8 cellular contexts compared by ENCODE assay signal in genomic region chr3:51340311-51340829, GRCh38. TPM values are rescaled to one million over a fixed set of nuclear protein-coding genes. Genes with fewer than 3 reads are reported as not detected.
DNase-seq lines count a peak whose midpoint lies in the region; ATAC-seq, FAIRE-seq and TF ChIP-seq lines count a peak whose summit lies in the region.

No MANE protein-coding gene starts in this region.

- 0% methylated on average over 2 of the region's 2 CpGs for WGBS in K562 (ENCODE audit: insufficient coverage, low coverage, missing lambda C conversion rate)

- FAIRE-seq in K562 (lab: Jason Lieb, UNC): no peak

- H3K36me3 ChIP-seq in K562 (ENCODE audit: control insufficient read depth, insufficient read depth, low read length) (no peaks in the 10 kb centered on the region), subcutaneous abdominal adipose tissue (ENCODE audit: control insufficient read depth in 5 of 5, insufficient read depth in 5 of 5, low read length in 5 of 5) (no peaks in the 10 kb centered on the region)

- intact Hi-C loops in K562 (cut with micrococcal nuclease): no loop called here

- H3K79me2 ChIP-seq in K562 (ENCODE audit: control insufficient read depth, insufficient read depth, low read length): no peaks in the 10 kb centered on the region

- H3K27ac ChIP-seq in K562 (ENCODE audit: extremely low read depth, low read depth, low read length): no peak overlapping the region
- H3K27ac ChIP-seq in subcutaneous abdominal adipose tissue (ENCODE audit: low read depth, low read length): peak overlapping the region; percentile 54

- no peak for TF ChIP-seq POLR2A in K562 (conservative IDR thresholded peaks at IDR 0.05)

- no peak for ATAC-seq in K562
- no peak for ATAC-seq in GM18907 (IDR thresholded peaks at IDR 0.05; ENCODE audit: unreplicated experiment)

- TF ChIP-seq EP300 in K562 (IDR thresholded peaks at IDR 0.05; ENCODE audit: low read length): no peak

- no peaks in the 10 kb centered on the region for H3K9me1 ChIP-seq in K562 (ENCODE audit: control insufficient read depth, insufficient read depth, low read length)

- no peak overlapping the region for H3K4me2 ChIP-seq in K562 (ENCODE audit: insufficient read depth, low read length)

- in situ Hi-C loops in K562 (cut with MboI): no loop called here

- CTCF ChIA-PET in K562 (lab: Yijun Ruan, JAX; ENCODE audit: low intra/inter-chr PET ratio): no interaction called here

- no peak overlapping the region for H3K9ac ChIP-seq in K562 (ENCODE audit: insufficient read depth in 1 of 2, low read depth in 2 of 2, low read length in 2 of 2)
- H3K9ac ChIP-seq in subcutaneous abdominal adipose tissue (ENCODE audit: low read length in 5 of 5): no peak overlapping the region

- no peaks in the 10 kb centered on the region for H3K4me1 ChIP-seq in K562 (replicated peaks in 1 of 2; ENCODE audit: control insufficient read depth in 2 of 2, insufficient read depth in 2 of 2, low read length in 2 of 2)
- H3K4me1 ChIP-seq in subcutaneous abdominal adipose tissue (ENCODE audit: control insufficient read depth in 5 of 5, insufficient read depth in 5 of 5, low read length in 5 of 5): peaks cover 0 to 16% (median 14%) of the 10 kb centered on the region in 5 donors

- H3K4me3 ChIP-seq in K562 (no peak overlapping the region), subcutaneous abdominal adipose tissue (ENCODE audit: low read depth in 1 of 5, low read length in 5 of 5) (no peak overlapping the region)

- peak; percentile 78 for DNase-seq in HT-29 (ENCODE audit: low spot score)
- DNase-seq in K562 (ENCODE audit: extremely low read depth in 1 of 4, low spot score in 3 of 4): no peak
- peak; percentile 49 for DNase-seq in iPS-NIHi11 (ENCODE audit: low spot score)
- no peak for DNase-seq in NCI-H345 treated with DMSO at 0.1 percent for 48 hours (lab: John Stamatoyannopoulos, UW; ENCODE audit: unreplicated experiment)
- no peak for DNase-seq in NCI-H2029 treated with DMSO at 0.1 percent for 48 hours (lab: John Stamatoyannopoulos, UW)
- no peak for DNase-seq in central memory CD4-positive, alpha-beta T cell

- no peak for TF ChIP-seq CTCF in K562 (IDR thresholded peaks at IDR 0.05 in 2 of 3, conservative IDR thresholded peaks at IDR 0.05 in 1 of 3; ENCODE audit: insufficient read depth in 2 of 3, low read depth in 1 of 3, low read length in 3 of 3)

- H2AFZ ChIP-seq in K562 (ENCODE audit: low read depth, low read length): no peak overlapping the region

- H3K27me3 ChIP-seq in K562 (ENCODE audit: control insufficient read depth in 2 of 2, insufficient read depth in 2 of 2, low read length in 2 of 2): no peaks in the 10 kb centered on the region; a peak in 1 of 5 replicates
- no peaks in the 10 kb centered on the region for H3K27me3 ChIP-seq in subcutaneous abdominal adipose tissue (ENCODE audit: control insufficient read depth in 5 of 5, insufficient read depth in 4 of 5, low read length in 5 of 5)

- no peaks in the 10 kb centered on the region for H4K20me1 ChIP-seq in K562 (replicated peaks; ENCODE audit: control insufficient read depth, insufficient read depth, low read length)

- H3K9me3 ChIP-seq in K562 (replicated peaks; ENCODE audit: control insufficient read depth, insufficient read depth, low read depth, low read length) (no peaks in the 10 kb centered on the region), subcutaneous abdominal adipose tissue (ENCODE audit: control insufficient read depth in 5 of 5, low read length in 5 of 5) (no peaks in the 10 kb centered on the region)

- no peak for TF ChIP-seq RAD21 in K562 (CRISPR knock-in tag; conservative IDR thresholded peaks at IDR 0.05 in 1 of 2, IDR thresholded peaks at IDR 0.05 in 1 of 2)

- POLR2A ChIA-PET in K562 (lab: Yijun Ruan, JAX): no interaction called here

- no TSS peak for BruUV-seq in K562 (replicated peaks; lab: Mats Ljungman, UMichigan)

TF ChIP-seq in K562, 482 proteins besides CTCF, POLR2A, EP300 and RAD21:
- TF ChIP-seq MTA1 (IDR thresholded peaks at IDR 0.05; ENCODE audit: borderline replicate concordance): no peak
- TF ChIP-seq ZNF224 (CRISPR knock-in tag; IDR thresholded peaks at IDR 0.05): no peak
- TF ChIP-seq JUND (IDR thresholded peaks at IDR 0.05; ENCODE audit: borderline replicate concordance, low read depth, low read length): peak; percentile 29; the same call in 1 of the 2 replicates
- no peak for TF ChIP-seq JUND (tag; IDR thresholded peaks at IDR 0.05; ENCODE audit: borderline replicate concordance, low read depth, low read length)
- TF ChIP-seq, protein P1, sequence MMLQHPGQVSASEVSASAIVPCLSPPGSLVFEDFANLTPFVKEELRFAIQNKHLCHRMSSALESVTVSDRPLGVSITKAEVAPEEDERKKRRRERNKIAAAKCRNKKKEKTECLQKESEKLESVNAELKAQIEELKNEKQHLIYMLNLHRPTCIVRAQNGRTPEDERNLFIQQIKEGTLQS (IDR thresholded peaks at IDR 0.05): peak; percentile 44
- TF ChIP-seq, protein P1 (CRISPR knock-in tag; conservative IDR thresholded peaks at IDR 0.05): no peak
- TF ChIP-seq, protein P2, sequence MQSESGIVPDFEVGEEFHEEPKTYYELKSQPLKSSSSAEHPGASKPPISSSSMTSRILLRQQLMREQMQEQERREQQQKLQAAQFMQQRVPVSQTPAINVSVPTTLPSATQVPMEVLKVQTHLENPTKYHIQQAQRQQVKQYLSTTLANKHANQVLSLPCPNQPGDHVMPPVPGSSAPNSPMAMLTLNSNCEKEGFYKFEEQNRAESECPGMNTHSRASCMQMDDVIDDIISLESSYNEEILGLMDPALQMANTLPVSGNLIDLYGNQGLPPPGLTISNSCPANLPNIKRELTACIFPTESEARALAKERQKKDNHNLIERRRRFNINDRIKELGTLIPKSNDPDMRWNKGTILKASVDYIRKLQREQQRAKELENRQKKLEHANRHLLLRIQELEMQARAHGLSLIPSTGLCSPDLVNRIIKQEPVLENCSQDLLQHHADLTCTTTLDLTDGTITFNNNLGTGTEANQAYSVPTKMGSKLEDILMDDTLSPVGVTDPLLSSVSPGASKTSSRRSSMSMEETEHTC (IDR thresholded peaks at IDR 0.05): no peak
- TF ChIP-seq FOSL1 (tag; conservative IDR thresholded peaks at IDR 0.05): peak; percentile 66
- no peak for TF ChIP-seq KDM5B (IDR thresholded peaks at IDR 0.05; ENCODE audit: insufficient replicate concordance, low read depth, low read length)
- TF ChIP-seq CBFB (CRISPR knock-in tag; IDR thresholded peaks at IDR 0.05): no peak

RNA-seq across cellular contexts. Expression of gene MANF, which starts 44.7 kb away (rescaled TPM):
- total RNA-seq in HT-29 (2014; rRNA removed; shearing (Covaris generic)): 58.8 and 62.9 TPM in 2 replicates
- total RNA-seq in K562 (2011; cell fraction: chromatin; rRNA removed; ENCODE audit: low replicate concordance): 46.5 and 57.2 TPM in 2 replicates
- total RNA-seq in K562 (2011; cell fraction: nucleolus; rRNA removed): 51.5 and 54.2 TPM in 2 replicates
- 62.5 and 67.3 TPM in 2 replicates for total RNA-seq in K562 (2011; cell fraction: nucleoplasm; rRNA removed)
- total RNA-seq in K562 (2014; rRNA removed) (41.7 and 58.5 TPM in 2 replicates), K562 (2014; rRNA removed; fragmentation: Illumina TruSeq; extraction: Trizol) (44.9 and 50.8 TPM in 2 replicates), K562 (2015; rRNA removed; fragmentation: Illumina TruSeq; extraction: Trizol) (41.1 and 42.3 TPM in 2 replicates), K562 (2021) (39.3 and 49.9 TPM in 2 replicates)
- polyA plus RNA-seq in K562 (2011; rRNA removed) (44.2 and 47.7 TPM in 2 replicates), K562 (2014; fragmentation: Illumina TruSeq; extraction: Trizol) (51.3 and 52.7 TPM in 2 replicates), K562 (2014; fragmentation: Nextera tagmentation; extraction: Ambion mirVana) (1 to 10 TPM; 6.5 to 7.1 TPM), K562 (2014; rRNA removed) (46.7 and 53.5 TPM in 2 replicates)
- polyA plus RNA-seq in K562 (2011; cell fraction: cytosol; rRNA removed): 14.5 and 32.1 TPM in 2 replicates
- 8.8 and 18.7 TPM in 2 replicates for polyA plus RNA-seq in K562 (2011; cell fraction: nucleus; rRNA removed)
- 48.2 and 67.8 TPM in 2 replicates for polyA plus RNA-seq in K562 (2012)
- polyA minus RNA-seq in K562 (2011; rRNA and poly(A)+ RNA removed): 24.2 and 33.3 TPM in 2 replicates
- polyA minus RNA-seq in K562 (2011; cell fraction: cytosol; rRNA and poly(A)+ RNA removed): 9.8 and 17.6 TPM in 2 replicates
- polyA minus RNA-seq in K562 (2011; cell fraction: nucleus; rRNA and poly(A)+ RNA removed): 4.2 and 10.3 TPM in 2 replicates

RNA-seq across cellular contexts. Expression of gene RBM15B, which starts 50.7 kb away (rescaled TPM):
- 32.9 and 36.4 TPM in 2 replicates for total RNA-seq in HT-29 (2014; rRNA removed; shearing (Covaris generic))
- 7.2 and 16.3 TPM in 2 replicates for total RNA-seq in K562 (2011; cell fraction: chromatin; rRNA removed; ENCODE audit: low replicate concordance)
- total RNA-seq in K562 (2011; cell fraction: nucleolus; rRNA removed): 13.6 and 16.7 TPM in 2 replicates
- 11.9 and 13.1 TPM in 2 replicates for total RNA-seq in K562 (2011; cell fraction: nucleoplasm; rRNA removed)
- total RNA-seq in K562 (2014; rRNA removed): 14.6 and 19.4 TPM in 2 replicates
- total RNA-seq in K562 (2014; rRNA removed; fragmentation: Illumina TruSeq; extraction: Trizol): 8.1 and 8.8 TPM in 2 replicates
- total RNA-seq in K562 (2015; rRNA removed; fragmentation: Illumina TruSeq; extraction: Trizol): 13.4 and 13.9 TPM in 2 replicates
- total RNA-seq in K562 (2021): 20.7 and 21.0 TPM in 2 replicates
- polyA plus RNA-seq in K562 (2011; rRNA removed): 4.7 and 6.8 TPM in 2 replicates
- 6.4 and 10.4 TPM in 2 replicates for polyA plus RNA-seq in K562 (2011; cell fraction: cytosol; rRNA removed)
- 4.3 and 6.1 TPM in 2 replicates for polyA plus RNA-seq in K562 (2011; cell fraction: nucleus; rRNA removed)
- polyA plus RNA-seq in K562 (2012): 10.9 and 12.3 TPM in 2 replicates
- 13.6 and 13.7 TPM in 2 replicates for polyA plus RNA-seq in K562 (2014; fragmentation: Illumina TruSeq; extraction: Trizol)
- polyA plus RNA-seq in K562 (2014; fragmentation: Nextera tagmentation; extraction: Ambion mirVana): 1 to 10 TPM; 1.8 to 1.9 TPM
- 10.5 and 12.2 TPM in 2 replicates for polyA plus RNA-seq in K562 (2014; rRNA removed)
- 7.6 and 11.9 TPM in 2 replicates for polyA minus RNA-seq in K562 (2011; rRNA and poly(A)+ RNA removed)
- polyA minus RNA-seq in K562 (2011; cell fraction: cytosol; rRNA and poly(A)+ RNA removed): 8.6 and 9.6 TPM in 2 replicates
- 10.5 and 13.3 TPM in 2 replicates for polyA minus RNA-seq in K562 (2011; cell fraction: nucleus; rRNA and poly(A)+ RNA removed)

Comparison
In these comparisons a context has a peak if more than half of its experiments do, and no peak if none do; other contexts are left out.
1. DNase-seq: peak in HT-29 (single experiment) and iPS-NIHi11 (single experiment); none in K562 (0 of 4), NCI-H345 treated with DMSO at 0.1 percent for 48 hours (single experiment), NCI-H2029 treated with DMSO at 0.1 percent for 48 hours (single experiment) and central memory CD4-positive, alpha-beta T cell (single experiment).